Comparison of ENCODE assay signal across 1 cellular context in the genomic region with DNA sequence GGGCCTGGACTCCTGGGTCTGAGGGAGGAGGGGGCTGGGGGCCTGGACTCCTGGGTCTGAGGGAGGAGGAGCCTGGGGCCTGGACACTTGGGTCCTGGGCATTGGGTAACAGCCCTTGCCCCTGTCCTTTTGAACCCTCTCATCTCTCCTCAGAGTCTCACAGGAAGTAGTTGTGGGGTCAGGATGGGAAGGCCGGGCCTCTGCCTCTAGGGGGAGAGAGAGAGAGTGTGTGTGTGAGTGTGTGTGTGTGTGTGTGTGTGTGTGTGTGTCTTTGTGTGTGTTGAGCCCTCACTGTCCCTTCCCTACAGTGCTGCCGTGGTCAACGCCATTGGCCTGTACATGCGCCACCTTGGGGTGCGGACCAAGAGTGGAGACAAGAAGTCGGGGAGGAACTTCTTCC.
A peak's percentile ranks its signal among the peaks of the same experiment; 100 is the strongest.
TF ChIP-seq lines count a peak whose summit lies in the region.

No MANE protein-coding gene starts in this region.

TF ChIP-seq in HEK293, 187 proteins besides CTCF, POLR2A, EP300 and RAD21 (continued from another document):
- TF ChIP-seq BCL11B (tag by site-specific recombination; IDR thresholded peaks at IDR 0.05; ENCODE audit: low read depth) (peak; percentile 93), ZBTB17 (tag by site-specific recombination; IDR thresholded peaks at IDR 0.05) (peak; percentile 40; the same call in 1 of the 2 replicates), PRDM1 (tag by site-specific recombination; IDR thresholded peaks at IDR 0.05) (peak; percentile 72), ZNF558 (tag by site-specific recombination; IDR thresholded peaks at IDR 0.05) (no peak), ZFP69B (tag by site-specific recombination; IDR thresholded peaks at IDR 0.05) (peak; percentile 66; the same call in 1 of the 2 replicates), ZNF639 (tag by site-specific recombination; IDR thresholded peaks at IDR 0.05) (0 out of 2 replicates have a peak, but pooled peaks have one; percentile 50), ZNF324 (tag by site-specific recombination; IDR thresholded peaks at IDR 0.05) (0 out of 2 replicates have a peak, but pooled peaks have one; percentile 38), ZNF692 (tag by site-specific recombination; IDR thresholded peaks at IDR 0.05) (peak; percentile 47; the same call in 1 of the 2 replicates), ZNF146 (tag by site-specific recombination; IDR thresholded peaks at IDR 0.05) (no peak), SP7 (tag by site-specific recombination; IDR thresholded peaks at IDR 0.05) (0 out of 2 replicates have a peak, but pooled peaks have one; percentile 33), GLI4 (tag by site-specific recombination; IDR thresholded peaks at IDR 0.05) (0 out of 2 replicates have a peak, but pooled peaks have one; percentile 34), ZNF223 (tag by site-specific recombination; IDR thresholded peaks at IDR 0.05) (no peak), KLF8 (tag by site-specific recombination; IDR thresholded peaks at IDR 0.05) (peak; percentile 83), KLF1 (tag by site-specific recombination; IDR thresholded peaks at IDR 0.05) (peak; percentile 28; the same call in 1 of the 2 replicates), KLF7 (tag by site-specific recombination; IDR thresholded peaks at IDR 0.05; ENCODE audit: borderline replicate concordance) (peak; percentile 64; the same call in 1 of the 2 replicates), ZXDB (tag by site-specific recombination; IDR thresholded peaks at IDR 0.05) (peak; percentile 39; the same call in 1 of the 2 replicates), ZFP3 (tag by site-specific recombination; IDR thresholded peaks at IDR 0.05; ENCODE audit: low read depth) (no peak), ZNF513 (tag by site-specific recombination; IDR thresholded peaks at IDR 0.05) (no peak), ZNF629 (tag by site-specific recombination; IDR thresholded peaks at IDR 0.05) (0 out of 2 replicates have a peak, but pooled peaks have one; percentile 13), ZNF610 (tag by site-specific recombination; IDR thresholded peaks at IDR 0.05; ENCODE audit: borderline replicate concordance) (no peak)
- TF ChIP-seq, protein P1, sequence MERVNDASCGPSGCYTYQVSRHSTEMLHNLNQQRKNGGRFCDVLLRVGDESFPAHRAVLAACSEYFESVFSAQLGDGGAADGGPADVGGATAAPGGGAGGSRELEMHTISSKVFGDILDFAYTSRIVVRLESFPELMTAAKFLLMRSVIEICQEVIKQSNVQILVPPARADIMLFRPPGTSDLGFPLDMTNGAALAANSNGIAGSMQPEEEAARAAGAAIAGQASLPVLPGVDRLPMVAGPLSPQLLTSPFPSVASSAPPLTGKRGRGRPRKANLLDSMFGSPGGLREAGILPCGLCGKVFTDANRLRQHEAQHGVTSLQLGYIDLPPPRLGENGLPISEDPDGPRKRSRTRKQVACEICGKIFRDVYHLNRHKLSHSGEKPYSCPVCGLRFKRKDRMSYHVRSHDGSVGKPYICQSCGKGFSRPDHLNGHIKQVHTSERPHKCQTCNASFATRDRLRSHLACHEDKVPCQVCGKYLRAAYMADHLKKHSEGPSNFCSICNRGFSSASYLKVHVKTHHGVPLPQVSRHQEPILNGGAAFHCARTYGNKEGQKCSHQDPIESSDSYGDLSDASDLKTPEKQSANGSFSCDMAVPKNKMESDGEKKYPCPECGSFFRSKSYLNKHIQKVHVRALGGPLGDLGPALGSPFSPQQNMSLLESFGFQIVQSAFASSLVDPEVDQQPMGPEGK (tag by site-specific recombination; IDR thresholded peaks at IDR 0.05): peak; percentile 70
- TF ChIP-seq, protein P2, sequence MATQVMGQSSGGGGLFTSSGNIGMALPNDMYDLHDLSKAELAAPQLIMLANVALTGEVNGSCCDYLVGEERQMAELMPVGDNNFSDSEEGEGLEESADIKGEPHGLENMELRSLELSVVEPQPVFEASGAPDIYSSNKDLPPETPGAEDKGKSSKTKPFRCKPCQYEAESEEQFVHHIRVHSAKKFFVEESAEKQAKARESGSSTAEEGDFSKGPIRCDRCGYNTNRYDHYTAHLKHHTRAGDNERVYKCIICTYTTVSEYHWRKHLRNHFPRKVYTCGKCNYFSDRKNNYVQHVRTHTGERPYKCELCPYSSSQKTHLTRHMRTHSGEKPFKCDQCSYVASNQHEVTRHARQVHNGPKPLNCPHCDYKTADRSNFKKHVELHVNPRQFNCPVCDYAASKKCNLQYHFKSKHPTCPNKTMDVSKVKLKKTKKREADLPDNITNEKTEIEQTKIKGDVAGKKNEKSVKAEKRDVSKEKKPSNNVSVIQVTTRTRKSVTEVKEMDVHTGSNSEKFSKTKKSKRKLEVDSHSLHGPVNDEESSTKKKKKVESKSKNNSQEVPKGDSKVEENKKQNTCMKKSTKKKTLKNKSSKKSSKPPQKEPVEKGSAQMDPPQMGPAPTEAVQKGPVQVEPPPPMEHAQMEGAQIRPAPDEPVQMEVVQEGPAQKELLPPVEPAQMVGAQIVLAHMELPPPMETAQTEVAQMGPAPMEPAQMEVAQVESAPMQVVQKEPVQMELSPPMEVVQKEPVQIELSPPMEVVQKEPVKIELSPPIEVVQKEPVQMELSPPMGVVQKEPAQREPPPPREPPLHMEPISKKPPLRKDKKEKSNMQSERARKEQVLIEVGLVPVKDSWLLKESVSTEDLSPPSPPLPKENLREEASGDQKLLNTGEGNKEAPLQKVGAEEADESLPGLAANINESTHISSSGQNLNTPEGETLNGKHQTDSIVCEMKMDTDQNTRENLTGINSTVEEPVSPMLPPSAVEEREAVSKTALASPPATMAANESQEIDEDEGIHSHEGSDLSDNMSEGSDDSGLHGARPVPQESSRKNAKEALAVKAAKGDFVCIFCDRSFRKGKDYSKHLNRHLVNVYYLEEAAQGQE (tag by site-specific recombination; IDR thresholded peaks at IDR 0.05): 0 out of 2 replicates have a peak, but pooled peaks have one; percentile 23
